10 cellular contexts compared by ENCODE assay signal in the genomic region with DNA sequence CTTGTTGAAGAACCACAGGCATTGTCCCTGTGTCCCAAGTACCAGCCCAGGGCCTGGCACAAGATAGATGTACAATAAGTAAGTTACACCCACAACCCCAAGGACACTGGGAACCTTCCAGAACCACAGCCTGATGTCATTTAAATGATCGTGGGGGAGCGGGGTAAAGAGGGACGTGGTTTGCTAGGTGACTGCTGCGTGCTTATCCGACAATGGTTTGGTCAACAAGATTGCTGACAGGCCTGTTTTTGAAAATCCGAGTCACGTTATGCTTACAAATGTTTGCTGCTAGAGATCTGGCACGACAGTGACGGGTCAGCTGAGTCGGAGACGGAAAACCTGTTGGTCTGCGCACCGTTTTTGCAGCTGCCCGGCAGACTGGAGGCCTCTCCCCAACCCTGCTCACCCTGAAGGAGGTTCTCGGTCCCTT. TPM values are rescaled to one million over a fixed set of nuclear protein-coding genes. Genes with fewer than 3 reads are reported as not detected.
A peak's percentile ranks its signal among the peaks of the same experiment; 100 is the strongest.
DNase-seq lines count a peak whose midpoint lies in the region; ATAC-seq and TF ChIP-seq lines count a peak whose summit lies in the region.
"Had no signal": no experiment of that assay in that cellular context is flagged by ENCODE, and none has a peak within 500 bp of the region (broad histone marks: within the 10 kb centered on the region; RNA-seq: fewer than 3 reads in every experiment).

No MANE protein-coding gene starts in this region.

- no peak for TF ChIP-seq CTCF in GM12865 (IDR thresholded peaks at IDR 0.05; ENCODE audit: insufficient read depth, low read depth, low read length, missing control alignments)
- TF ChIP-seq CTCF in endodermal cell (conservative IDR thresholded peaks at IDR 0.05) = no peak
- TF ChIP-seq CTCF in parathyroid adenoma (IDR thresholded peaks at IDR 0.05) = no peak

- H3K36me3 ChIP-seq in endodermal cell (ENCODE audit: control insufficient read depth, insufficient read depth, low read length) (no peaks in the 10 kb centered on the region), parathyroid adenoma (ENCODE audit: control insufficient read depth, insufficient read depth, low read length) (no peaks in the 10 kb centered on the region), MG63 (peaks cover 8% of the 10 kb centered on the region)

- H3K27ac Mint-ChIP-seq in T-helper 17 cell (peak overlapping the region; percentile 99), endodermal cell (peak overlapping the region; percentile 57)

- peak overlapping the region; percentile 12 for H3K4me2 ChIP-seq in parathyroid adenoma (ENCODE audit: low read length)

- H2AFZ ChIP-seq in parathyroid adenoma = peak overlapping the region; percentile 48

- WGBS in endodermal cell (ENCODE audit: insufficient coverage in 1 of 2, insufficient read length in 1 of 2), 2 experiments = 92 to 94% methylated on average over 14 to 15 of the region's 15 CpGs

- no peaks in the 10 kb centered on the region for H3K27me3 ChIP-seq in endodermal cell (ENCODE audit: control insufficient read depth, insufficient read depth, low read length, poor library complexity, severe bottlenecking)
- no peaks in the 10 kb centered on the region for H3K27me3 ChIP-seq in parathyroid adenoma (ENCODE audit: control insufficient read depth, insufficient read depth, low read length)
- no peaks in the 10 kb centered on the region for H3K27me3 ChIP-seq in MG63

- H3K4me1 ChIP-seq in endodermal cell (ENCODE audit: control insufficient read depth, insufficient read depth, low read length) (peaks cover 6% of the 10 kb centered on the region), parathyroid adenoma (peaks cover 14% of the 10 kb centered on the region)

- peaks cover 58% of the 10 kb centered on the region for H3K4me1 Mint-ChIP-seq in T-helper 17 cell
- H3K4me1 Mint-ChIP-seq in endodermal cell = peaks cover 15% of the 10 kb centered on the region

- peak; percentile 9 for ATAC-seq in T-helper 17 cell

- DNase-seq in GM12865 (ENCODE audit: low read depth) (no peak), T-helper 17 cell (no peak), endodermal cell (no peak), ecto neural progenitor cell (ENCODE audit: low spot score) (no peak), islet precursor cell (no peak), MG63 (no peak)
- no peak for DNase-seq in stimulated activated CD4-positive, alpha-beta T cell treated with anti-CD3 and anti-CD28 coated beads, Interleukin-15, amount 100 ng/mL, for 24 hours
- DNase-seq: GOT3, kidney glomerular epithelial cell had no signal

- no peaks in the 10 kb centered on the region for H3K79me2 ChIP-seq in parathyroid adenoma

- H3K36me3 Mint-ChIP-seq in T-helper 17 cell (ENCODE audit: low read depth) = peaks cover 3% of the 10 kb centered on the region
- H3K36me3 Mint-ChIP-seq in endodermal cell (ENCODE audit: low read depth) = no peaks in the 10 kb centered on the region

- H3K9me3 ChIP-seq in T-helper 17 cell (ENCODE audit: control insufficient read depth, low read length, poor library complexity, severe bottlenecking) (no peaks in the 10 kb centered on the region), endodermal cell (ENCODE audit: control insufficient read depth, low read length) (no peaks in the 10 kb centered on the region), parathyroid adenoma (ENCODE audit: control insufficient read depth, low read length) (no peaks in the 10 kb centered on the region), MG63 (no peaks in the 10 kb centered on the region)

- H3K4me3 Mint-ChIP-seq in T-helper 17 cell = peak overlapping the region; percentile 94
- no peak overlapping the region for H3K4me3 Mint-ChIP-seq in endodermal cell

- H3K27ac ChIP-seq in endodermal cell (ENCODE audit: low read depth, low read length) (peak overlapping the region; percentile 61), parathyroid adenoma (no peak overlapping the region)

- H3K27me3 Mint-ChIP-seq in T-helper 17 cell (no peaks in the 10 kb centered on the region), endodermal cell (ENCODE audit: insufficient read depth) (no peaks in the 10 kb centered on the region)

- H3K9ac ChIP-seq in endodermal cell (ENCODE audit: extremely low read depth, low read length, poor library complexity, severe bottlenecking) (no peak overlapping the region), parathyroid adenoma (no peak overlapping the region)

- H3K4me3 ChIP-seq in GM12865 (ENCODE audit: low read depth, low read length) (peak overlapping the region; percentile 41), endodermal cell (ENCODE audit: low read length) (no peak overlapping the region), parathyroid adenoma (ENCODE audit: low read depth, low read length) (peak overlapping the region; percentile 39), MG63 (no peak overlapping the region)

- no peaks in the 10 kb centered on the region for H3K9me3 Mint-ChIP-seq in endodermal cell

RNA-seq across cellular contexts. Expression of a gene that starts 22.8 kb away (rescaled TPM):
- total RNA-seq in T-helper 17 cell = 100 to 1,000 TPM; 287 to 328 TPM
- total RNA-seq in endodermal cell = 10 to 100 TPM; 33.4 to 34.9 TPM
- 191 TPM for polyA plus RNA-seq in endodermal cell (2013, experiment 1 of 2)
- polyA plus RNA-seq in endodermal cell (2013, experiment 2 of 2) = 190 TPM
- 172 and 175 TPM in 2 replicates for total RNA-seq in MG63 (2014; rRNA removed; shearing (Covaris generic); ENCODE audit: low replicate concordance)

RNA-seq across cellular contexts. Expression of a gene that starts 53.2 kb away (rescaled TPM):
- total RNA-seq in T-helper 17 cell (10 to 100 TPM; 68.1 to 78.2 TPM), endodermal cell (10 to 100 TPM; 44.2 to 59.2 TPM)
- 20.7 TPM for polyA plus RNA-seq in endodermal cell (2013, experiment 1 of 2)
- 21.3 TPM for polyA plus RNA-seq in endodermal cell (2013, experiment 2 of 2)
- 18.4 and 20.5 TPM in 2 replicates for total RNA-seq in MG63 (2014; rRNA removed; shearing (Covaris generic); ENCODE audit: low replicate concordance)

Comparison
In these comparisons a context has a peak if more than half of its experiments do, and no peak if none do; other contexts are left out.
1. H3K4me3 ChIP-seq: peak in GM12865 (single experiment) and parathyroid adenoma (single experiment); none in endodermal cell (single experiment) and MG63 (single experiment).